ENCODE assay signal across 38 cellular contexts in genomic region chr3:42250761-42251160, GRCh38. TPM values are rescaled to one million over a fixed set of nuclear protein-coding genes. Genes with fewer than 3 reads are reported as not detected.
"Had no signal": no experiment of that assay in that cellular context is flagged by ENCODE, and none has a peak within 500 bp of the region (broad histone marks: within the 10 kb centered on the region; RNA-seq: fewer than 3 reads in every experiment).

No MANE protein-coding gene starts in this region.

- H3K9me3 ChIP-seq: MG63 had no signal

- DNase-seq: Karpas-422, Kasumi-1, MG63, MM.1S, MV-4-11, NCI-H1048, NCI-H1092, NCI-H1092 treated with DMSO at 0.1 percent for 48 hours, NCI-H1105, NCI-H1105 treated with DMSO at 0.1 percent for 48 hours, NCI-H1417, NCI-H1417 treated with DMSO at 0.1 percent for 48 hours, NCI-H1436, NCI-H1436 treated with DMSO at 0.1 percent for 48 hours, NCI-H146, NCI-H1694, NCI-H1694 treated with DMSO at 0.1 percent for 48 hours, NCI-H187, NCI-H187 treated with DMSO at 0.1 percent for 48 hours, NCI-H1930, NCI-H2029, NCI-H2029 treated with DMSO at 0.1 percent for 48 hours, NCI-H2081, NCI-H2081 treated with DMSO at 0.1 percent for 48 hours, NCI-H2107, NCI-H2171, NCI-H2171 treated with DMSO at 0.1 percent for 48 hours, NCI-H2227 treated with DMSO at 0.1 percent for 48 hours, NCI-H226, NCI-H345, NCI-H446, NCI-H446 treated with DMSO at 0.1 percent for 48 hours, NCI-H510A had no signal

- H3K27ac ChIP-seq: KMS-11 had no signal

- H3K36me3 ChIP-seq: MG63 had no signal

- H3K4me3 ChIP-seq: MG63 had no signal

RNA-seq across cellular contexts. Expression of gene CCK, which starts 15.2 kb away (rescaled TPM):
- total RNA-seq: LHCN-M2, M059J, MCF 10A, NCI-H460 had no signal
